8 cellular contexts compared by ENCODE assay signal in the genomic region with DNA sequence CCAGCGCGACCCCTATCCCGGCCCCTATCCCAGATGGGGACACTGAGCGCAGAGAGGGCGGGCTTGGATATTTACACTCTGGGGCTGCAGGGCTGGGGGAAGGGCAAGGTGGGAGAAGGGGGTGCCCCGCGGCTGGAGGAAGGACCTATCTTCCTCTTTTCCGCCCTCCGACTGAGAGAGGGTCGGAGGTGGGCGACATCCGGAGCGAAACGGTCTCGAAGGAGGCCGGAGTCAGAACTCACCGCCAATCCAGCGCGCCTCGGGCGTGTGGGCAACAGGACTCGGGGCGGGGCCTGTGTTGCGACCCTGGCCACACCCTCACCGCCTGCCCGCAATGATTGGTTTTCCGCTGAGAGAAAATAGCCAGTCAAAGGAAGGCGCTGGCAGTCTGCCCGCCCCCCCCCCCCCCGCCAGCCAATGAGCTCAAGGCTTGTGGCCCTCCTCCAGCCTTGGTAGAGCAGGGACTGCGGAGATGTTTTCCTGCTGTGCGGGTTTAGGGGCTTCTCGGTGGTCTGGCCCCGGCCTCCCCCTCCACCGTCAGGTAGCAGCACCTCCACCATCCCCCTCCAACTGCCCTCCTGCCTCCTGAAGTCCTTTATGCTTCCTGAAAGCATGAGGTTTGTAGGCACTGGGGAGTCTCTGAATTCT. TPM values are rescaled to one million over a fixed set of nuclear protein-coding genes. Genes with fewer than 3 reads are reported as not detected.
A peak's percentile ranks its signal among the peaks of the same experiment; 100 is the strongest.
DNase-seq lines count a peak whose midpoint lies in the region; ATAC-seq and TF ChIP-seq lines count a peak whose summit lies in the region.

A gene with protein sequence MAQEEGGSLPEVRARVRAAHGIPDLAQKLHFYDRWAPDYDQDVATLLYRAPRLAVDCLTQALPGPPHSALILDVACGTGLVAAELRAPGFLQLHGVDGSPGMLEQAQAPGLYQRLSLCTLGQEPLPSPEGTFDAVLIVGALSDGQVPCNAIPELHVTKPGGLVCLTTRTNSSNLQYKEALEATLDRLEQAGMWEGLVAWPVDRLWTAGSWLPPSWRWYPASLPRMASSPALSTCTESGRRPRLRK (minus strand): TSS at position 269 of the 648 bp plus-strand sequence. CDS start 376 bp downstream, outside the sequence.

- H3K27ac Mint-ChIP-seq in CD14-positive monocyte = peak within 1 kb of the TSS in 5 of 7 donors; percentile 8 to 84 (median 72)

- peak; percentile 94 for ATAC-seq in GM19395 (IDR thresholded peaks at IDR 0.05; ENCODE audit: unreplicated experiment)
- peak; percentile 74 for ATAC-seq in HG03558 (IDR thresholded peaks at IDR 0.05; ENCODE audit: extremely low read depth, unreplicated experiment)
- peak; percentile 95 to 98 for ATAC-seq in lower lobe of right lung

- H3K27me3 Mint-ChIP-seq in CD14-positive monocyte (ENCODE audit: low read depth in 3 of 3) = peaks cover 10 to 15% (median 14%) of the 10 kb centered on the region in 3 donors

- TF ChIP-seq CTCF in CD14-positive monocyte (IDR thresholded peaks at IDR 0.05) (no peak), dorsolateral prefrontal cortex (IDR thresholded peaks at IDR 0.05 in 54 of 56, conservative IDR thresholded peaks at IDR 0.05 in 2 of 56; ENCODE audit: low read depth in 1 of 56, partially characterized antibody in 56 of 56) (peak in 5 of 56 donors; percentile 8 to 21 (median 13)), lower lobe of right lung (IDR thresholded peaks at IDR 0.05) (no peak)

- H3K36me3 Mint-ChIP-seq in CD14-positive monocyte = no peaks in the 10 kb centered on the region

- H3K4me3 Mint-ChIP-seq in CD14-positive monocyte = peak within 1 kb of the TSS; percentile 80 to 89

- H3K4me1 ChIP-seq in lower lobe of right lung = peaks cover 22% of the 10 kb centered on the region

- H3K27me3 ChIP-seq in dorsolateral prefrontal cortex (no peaks in the 10 kb centered on the region), lower lobe of right lung (ENCODE audit: low read depth) (no peaks in the 10 kb centered on the region)

- peak within 1 kb of the TSS; percentile 37 to 93 (median 72) for H3K4me3 ChIP-seq in dorsolateral prefrontal cortex
- H3K4me3 ChIP-seq in lower lobe of right lung = peak within 1 kb of the TSS; percentile 59

- DNase-seq in CD14-positive monocyte (ENCODE audit: low spot score) (peak; percentile 87), NCI-H748 (lab: John Stamatoyannopoulos, UW; ENCODE audit: unreplicated experiment) (peak; percentile 96), dorsolateral prefrontal cortex (peak; percentile 81 to 95 (median 94)), lower lobe of right lung (peak; percentile 95)
- DNase-seq in activated CD4-positive, alpha-beta T cell treated with anti-CD3 and anti-CD28 coated beads, Interleukin-2, amount 50 U/mL, for 48 hours = peak; percentile 91 to 93
- peak; percentile 69 to 79 (median 77) for DNase-seq in stimulated activated CD4-positive, alpha-beta T cell treated with anti-CD3 and anti-CD28 coated beads, TNF-alpha, amount 100 ng/mL, for 1 hour (ENCODE audit: low read depth in 3 of 3, low spot score in 1 of 3)

- no peaks in the 10 kb centered on the region for H3K9me3 Mint-ChIP-seq in CD14-positive monocyte

- H3K36me3 ChIP-seq in lower lobe of right lung = no peaks in the 10 kb centered on the region

- H3K27ac ChIP-seq in dorsolateral prefrontal cortex (peak within 1 kb of the TSS in 41 of 59 donors; percentile 7 to 79 (median 48)), lower lobe of right lung (peak within 1 kb of the TSS; percentile 74)

- intact Hi-C loops in CD14-positive monocyte (cut with micrococcal nuclease) (no loop called here), dorsolateral prefrontal cortex (cut with DNase I) (loop anchor here (5.0 to 10.0 kb wide), 3 partner anchors 98 to 462 kb away; partner anchors contain the start of gene ABHD11 (in 1 of the 2)), lower lobe of right lung (cut with DNase I) (no loop called here)

- H3K9me3 ChIP-seq in lower lobe of right lung = no peaks in the 10 kb centered on the region

- peaks cover 41% of the 10 kb centered on the region for H3K4me1 Mint-ChIP-seq in CD14-positive monocyte

RNA-seq across cellular contexts. Expression of the gene that starts here (rescaled TPM):
- 1 to 10 TPM; 1.2 to 2.1 TPM for polyA plus RNA-seq in CD14-positive monocyte
- total RNA-seq in dorsolateral prefrontal cortex (1 to 10 TPM in 112 of 120 experiments, under 1 TPM in 6, not detected in 2; 0.54 to 7.6 (median 2.3) TPM), lower lobe of right lung (4.0 TPM)

Comparison
In these comparisons a context has a peak if more than half of its experiments do, and no peak if none do; other contexts are left out.
1. Peak in every context shown above with its lines: DNase-seq, ATAC-seq, H3K4me3 ChIP-seq and H3K27ac ChIP-seq.
2. intact Hi-C loops: an anchor here in dorsolateral prefrontal cortex (5.0 to 10.0 kb wide); none called in CD14-positive monocyte and lower lobe of right lung.